ENCODE assay signal across 29 cellular contexts in genomic region chr9:4108708-4109444, GRCh38.
DNase-seq lines count a peak whose midpoint lies in the region; ATAC-seq and TF ChIP-seq lines count a peak whose summit lies in the region.
"Had no signal": no experiment of that assay in that cellular context is flagged by ENCODE, and none has a peak within 500 bp of the region (broad histone marks: within the 10 kb centered on the region; RNA-seq: fewer than 3 reads in every experiment).

No MANE protein-coding gene starts in this region.

- no peak for DNase-seq in HFFc6
- DNase-seq in ascending aorta (ENCODE audit: low spot score in 2 of 2), result no peak
- DNase-seq in mucosa of descending colon, result peak in 1 of 3 donors; percentile 35
- peak; percentile 64 for DNase-seq in retina
- DNase-seq in GM13976 (ENCODE audit: low spot score), result no peak
- DNase-seq in natural killer cell treated with Interleukin-12 subunit alpha and Interleukin-12 subunit beta and Interleukin-15 and Interleukin-18, amount 100 ng/mL, for 72 hours (ENCODE audit: low spot score), result no peak
- DNase-seq in mesenteric fat pad (ENCODE audit: low spot score), result no peak
- DNase-seq: activated CD4-positive, alpha-beta T cell treated with anti-CD3 and anti-CD28 coated beads for 36 hours; activated naive CD4-positive, alpha-beta T cell; activated T-cell treated with anti-CD3 and anti-CD28 coated beads, Interleukin-2, amount 50 U/mL, for 4 hours; amygdala; CD4-positive, alpha-beta T cell; cerebellar nuclear complex; foreskin keratinocyte; lower lobe of right lung; naive thymus-derived CD4-positive, alpha-beta T cell; NCI-H1092; NCI-H1930; NCI-H226; PC-3; posterior cingulate gyrus; SIG-M5; small intestine; stimulated activated CD4-positive, alpha-beta T cell treated with anti-CD3 and anti-CD28 coated beads, Interleukin-2, amount 100 ng/mL, for 24 hours; T-cell had no signal

- H3K27ac ChIP-seq in ascending aorta, result peak overlapping the region; percentile 27 to 68
- H3K27ac ChIP-seq: foreskin keratinocyte, KMS-11, lower lobe of right lung, suprapubic skin had no signal

- H3K27ac Mint-ChIP-seq in HFFc6, result peak overlapping the region; percentile 6
- no peak overlapping the region for H3K27ac Mint-ChIP-seq in natural killer cell treated with Interleukin-12 subunit alpha and Interleukin-12 subunit beta and Interleukin-15 and Interleukin-18, amount 100 ng/mL, for 72 hours
- H3K27ac Mint-ChIP-seq: activated CD4-positive, alpha-beta T cell treated with anti-CD3 and anti-CD28 coated beads for 36 hours; CD4-positive, alpha-beta T cell; naive thymus-derived CD4-positive, alpha-beta T cell; stimulated activated effector memory CD8-positive, alpha-beta T cell treated with anti-CD3 and anti-CD28 coated beads, Interleukin-12 subunit alpha, Interleukin-12 subunit beta, amount 100 ng/mL, for 72 hours; T-cell had no signal

- H3K36me3 ChIP-seq in ascending aorta (no peaks in the 10 kb centered on the region), mucosa of descending colon (ENCODE audit: low read depth) (no peaks in the 10 kb centered on the region)
- H3K36me3 ChIP-seq: lower lobe of right lung, suprapubic skin had no signal

- intact Hi-C loops in ascending aorta (cut with DNase I), result no loop called here
- intact Hi-C loops in mucosa of descending colon (cut with DNase I, micrococcal nuclease), result no loop called here

- peaks cover 0 to 29% of the 10 kb centered on the region in 2 donors for H3K4me1 ChIP-seq in ascending aorta
- peaks cover 29% of the 10 kb centered on the region for H3K4me1 ChIP-seq in mucosa of descending colon (ENCODE audit: low read depth)
- H3K4me1 ChIP-seq: foreskin keratinocyte had no signal

- H3K27me3 ChIP-seq in ascending aorta, result no peaks in the 10 kb centered on the region
- H3K27me3 ChIP-seq: foreskin keratinocyte, suprapubic skin had no signal

- H3K27me3 Mint-ChIP-seq in HFFc6 (ENCODE audit: insufficient read depth), result peaks cover 2% of the 10 kb centered on the region; the same call in 1 of the 2 replicates
- H3K27me3 Mint-ChIP-seq in natural killer cell treated with Interleukin-12 subunit alpha and Interleukin-12 subunit beta and Interleukin-15 and Interleukin-18, amount 100 ng/mL, for 72 hours, result peaks cover 22 to 28% of the 10 kb centered on the region in 2 donors
- H3K27me3 Mint-ChIP-seq: CD4-positive, alpha-beta T cell had no signal

- in situ Hi-C loops in GM13976 (cut with MboI; ENCODE audit: low sequenced_read_pairs, unreplicated experiment), result loop anchor here (25.0 kb wide), 1 partner anchor 647 kb away; no protein-coding TSS in a partner anchor

- peak; percentile 36 for ATAC-seq in mucosa of descending colon
- ATAC-seq in natural killer cell treated with Interleukin-12 subunit alpha and Interleukin-12 subunit beta and Interleukin-15 and Interleukin-18, amount 100 ng/mL, for 72 hours, result no peak
- ATAC-seq in HG02884 (IDR thresholded peaks at IDR 0.05; ENCODE audit: unreplicated experiment), result no peak
- ATAC-seq: activated CD4-positive, alpha-beta T cell treated with anti-CD3 and anti-CD28 coated beads for 36 hours; activated T-cell treated with anti-CD3 and anti-CD28 coated beads, Interleukin-2, amount 50 U/mL, for 4 hours; foreskin keratinocyte; lower lobe of right lung; naive thymus-derived CD4-positive, alpha-beta T cell; PC-3; stimulated activated effector memory CD8-positive, alpha-beta T cell treated with anti-CD3 and anti-CD28 coated beads, Interleukin-12 subunit alpha, Interleukin-12 subunit beta, amount 100 ng/mL, for 72 hours; T-cell had no signal

- peaks cover 11% of the 10 kb centered on the region for H3K36me3 Mint-ChIP-seq in HFFc6 (ENCODE audit: low read depth)
- no peaks in the 10 kb centered on the region for H3K36me3 Mint-ChIP-seq in natural killer cell treated with Interleukin-12 subunit alpha and Interleukin-12 subunit beta and Interleukin-15 and Interleukin-18, amount 100 ng/mL, for 72 hours
- H3K36me3 Mint-ChIP-seq: stimulated activated effector memory CD8-positive, alpha-beta T cell treated with anti-CD3 and anti-CD28 coated beads, Interleukin-12 subunit alpha, Interleukin-12 subunit beta, amount 100 ng/mL, for 72 hours; T-cell had no signal

- TF ChIP-seq CTCF in HFFc6 (IDR thresholded peaks at IDR 0.05), result no peak
- TF ChIP-seq CTCF in ascending aorta (IDR thresholded peaks at IDR 0.05), result no peak
- TF ChIP-seq CTCF in mucosa of descending colon (IDR thresholded peaks at IDR 0.05), result no peak
- no peak for TF ChIP-seq CTCF in GM13976 (IDR thresholded peaks at IDR 0.05; ENCODE audit: borderline replicate concordance, control extremely low read depth, extremely low read depth, insufficient read depth, missing control alignments)

- no peaks in the 10 kb centered on the region; the same call in 1 of the 2 replicates for H3K9me3 Mint-ChIP-seq in HFFc6
- peaks cover 11% of the 10 kb centered on the region for H3K9me3 Mint-ChIP-seq in natural killer cell treated with Interleukin-12 subunit alpha and Interleukin-12 subunit beta and Interleukin-15 and Interleukin-18, amount 100 ng/mL, for 72 hours
- H3K9me3 Mint-ChIP-seq: activated T-cell treated with anti-CD3 and anti-CD28 coated beads, Interleukin-2, amount 50 U/mL, for 4 hours; CD4-positive, alpha-beta T cell; stimulated activated effector memory CD8-positive, alpha-beta T cell treated with anti-CD3 and anti-CD28 coated beads, Interleukin-12 subunit alpha, Interleukin-12 subunit beta, amount 100 ng/mL, for 72 hours; T-cell had no signal

- H3K9me3 ChIP-seq in ascending aorta, result no peaks in the 10 kb centered on the region
- no peaks in the 10 kb centered on the region for H3K9me3 ChIP-seq in mucosa of descending colon
- H3K9me3 ChIP-seq: lower lobe of right lung, suprapubic skin had no signal

- no peak overlapping the region for H3K4me3 Mint-ChIP-seq in HFFc6
- no peak overlapping the region for H3K4me3 Mint-ChIP-seq in natural killer cell treated with Interleukin-12 subunit alpha and Interleukin-12 subunit beta and Interleukin-15 and Interleukin-18, amount 100 ng/mL, for 72 hours
- H3K4me3 Mint-ChIP-seq: activated CD4-positive, alpha-beta T cell treated with anti-CD3 and anti-CD28 coated beads for 36 hours; activated T-cell treated with anti-CD3 and anti-CD28 coated beads, Interleukin-2, amount 50 U/mL, for 4 hours; CD4-positive, alpha-beta T cell; naive thymus-derived CD4-positive, alpha-beta T cell; stimulated activated effector memory CD8-positive, alpha-beta T cell treated with anti-CD3 and anti-CD28 coated beads, Interleukin-12 subunit alpha, Interleukin-12 subunit beta, amount 100 ng/mL, for 72 hours; T-cell had no signal

- peaks cover 71% of the 10 kb centered on the region for H3K4me1 Mint-ChIP-seq in HFFc6 (ENCODE audit: low read depth)
- no peaks in the 10 kb centered on the region for H3K4me1 Mint-ChIP-seq in natural killer cell treated with Interleukin-12 subunit alpha and Interleukin-12 subunit beta and Interleukin-15 and Interleukin-18, amount 100 ng/mL, for 72 hours (ENCODE audit: low read depth in 2 of 2)
- H3K4me1 Mint-ChIP-seq: activated CD4-positive, alpha-beta T cell treated with anti-CD3 and anti-CD28 coated beads for 36 hours; stimulated activated effector memory CD8-positive, alpha-beta T cell treated with anti-CD3 and anti-CD28 coated beads, Interleukin-12 subunit alpha, Interleukin-12 subunit beta, amount 100 ng/mL, for 72 hours; T-cell had no signal

- H3K4me3 ChIP-seq in ascending aorta (no peak overlapping the region), mucosa of descending colon (no peak overlapping the region)
- H3K4me3 ChIP-seq: lower lobe of right lung, suprapubic skin had no signal
